In genomic region chr10:95246582-95247051, GRCh38 we compare ENCODE assay signal across 8 cellular contexts. TPM values are rescaled to one million over a fixed set of nuclear protein-coding genes. Genes with fewer than 3 reads are reported as not detected.
DNase-seq lines count a peak whose midpoint lies in the region; ATAC-seq, FAIRE-seq and TF ChIP-seq lines count a peak whose summit lies in the region.

No MANE protein-coding gene starts in this region.

- CTCF ChIA-PET in A549 (lab: Yijun Ruan, JAX) = interaction anchor here (0.7 to 18.4 kb wide), 37 partner anchors 10 to 632 kb away, joined by 3 to 637 read pairs (median 6); partner anchors contain the start of gene PDLIM1

- no peak overlapping the region for H2AFZ ChIP-seq in hepatocyte

- TF ChIP-seq CTCF in A549 (IDR thresholded peaks at IDR 0.05) = peak; percentile 92
- TF ChIP-seq CTCF in GM12864 (IDR thresholded peaks at IDR 0.05; ENCODE audit: low read depth, low read length, missing control alignments) = peak; percentile 84
- TF ChIP-seq CTCF in hepatocyte (IDR thresholded peaks at IDR 0.05; ENCODE audit: poor library complexity) = peak; percentile 71

- no peaks in the 10 kb centered on the region for H3K27me3 ChIP-seq in adipocyte (replicated peaks; ENCODE audit: control insufficient read depth, insufficient read depth, low read length)
- no peaks in the 10 kb centered on the region for H3K27me3 ChIP-seq in hepatocyte

- H3K27ac ChIP-seq in A549 (peak overlapping the region; percentile 20 to 33; a peak in 4 of 6 replicates), hepatocyte (peak overlapping the region; percentile 36)

- H3K79me2 ChIP-seq in hepatocyte = peaks cover 14% of the 10 kb centered on the region

- H3K4me2 ChIP-seq in A549 = 0 out of 3 replicates have a peak overlapping the region, but pooled peaks have one; percentile 7
- H3K4me2 ChIP-seq in hepatocyte = no peak overlapping the region

- FAIRE-seq in A549 (lab: Jason Lieb, UNC) = no peak

- H3K36me3 ChIP-seq in adipocyte (ENCODE audit: control insufficient read depth, insufficient read depth, low read length, severe bottlenecking) = peaks cover 24% of the 10 kb centered on the region
- no peaks in the 10 kb centered on the region for H3K36me3 ChIP-seq in hepatocyte (replicated peaks; ENCODE audit: insufficient read depth, low read depth)

- ATAC-seq in A549 (peak; percentile 66 to 82), HG03442 (IDR thresholded peaks at IDR 0.05; ENCODE audit: unreplicated experiment) (no peak)

- no peak for TF ChIP-seq POLR2A in A549 (IDR thresholded peaks at IDR 0.05; ENCODE audit: low read length)

- peak; percentile 48 to 80 for DNase-seq in A549 (ENCODE audit: low read depth in 1 of 2, low spot score in 1 of 2)
- DNase-seq in GM12864 (ENCODE audit: low read depth) = peak; percentile 57
- DNase-seq in KG1 (lab: John Stamatoyannopoulos, UW) = peak; percentile 36
- DNase-seq in SKM-1 treated with dmso at 0.1 percent for 144 hours (lab: John Stamatoyannopoulos, UW; ENCODE audit: unreplicated experiment) = peak; percentile 44
- peak; percentile 92 for DNase-seq in adipocyte (ENCODE audit: low read depth)
- peak; percentile 91 for DNase-seq in hepatocyte (ENCODE audit: low spot score)
- DNase-seq in stimulated activated CD4-positive, alpha-beta T cell treated with anti-CD3 and anti-CD28 coated beads, Interleukin-12 subunit alpha, Interleukin-12 subunit beta, amount 100 ng/mL, for 24 hours (ENCODE audit: low read depth in 2 of 2) = peak; percentile 22 to 65

- peak; percentile 94 to 96 for TF ChIP-seq RAD21 in A549 (conservative IDR thresholded peaks at IDR 0.05 in 1 of 2, IDR thresholded peaks at IDR 0.05 in 1 of 2)

- no peaks in the 10 kb centered on the region for H3K9me2 ChIP-seq in hepatocyte (replicated peaks; ENCODE audit: insufficient read depth)

- TF ChIP-seq EP300 in A549 (IDR thresholded peaks at IDR 0.05) = no peak

- H3K4me1 ChIP-seq in A549 (peaks cover 28% of the 10 kb centered on the region), adipocyte (ENCODE audit: control insufficient read depth, insufficient read depth, low read length) (peaks cover 24% of the 10 kb centered on the region), hepatocyte (ENCODE audit: insufficient read depth) (peaks cover 14% of the 10 kb centered on the region)

- 14% methylated on average over 1 of the region's 1 CpG for WGBS in A549 (ENCODE audit: missing lambda C conversion rate)
- 8% methylated on average over 1 of the region's 1 CpG for WGBS in hepatocyte (ENCODE audit: low lambda C conversion rate, missing lambda C conversion rate)

- POLR2A ChIA-PET in A549 (lab: Yijun Ruan, JAX) = interaction anchor here (1.5 kb wide), 1 partner anchor 43 kb away, joined by 4 read pairs; no protein-coding TSS in a partner anchor

- peak overlapping the region; percentile 56 for H3K9ac ChIP-seq in adipocyte (ENCODE audit: low read length)

- no peaks in the 10 kb centered on the region for H4K20me1 ChIP-seq in hepatocyte (ENCODE audit: insufficient read depth, poor library complexity, severe bottlenecking)

- H3K9me3 ChIP-seq in A549 (no peaks in the 10 kb centered on the region), adipocyte (ENCODE audit: control insufficient read depth, low read length) (no peaks in the 10 kb centered on the region), hepatocyte (ENCODE audit: low read depth) (no peaks in the 10 kb centered on the region)

- no peak overlapping the region for H3K4me3 ChIP-seq in A549
- H3K4me3 ChIP-seq in GM12864 (ENCODE audit: low read depth, low read length) = no peak overlapping the region
- H3K4me3 ChIP-seq in adipocyte (ENCODE audit: low read length) = no peak overlapping the region
- no peak overlapping the region for H3K4me3 ChIP-seq in hepatocyte

TF ChIP-seq in A549, 52 proteins besides CTCF, POLR2A, EP300 and RAD21:
- TF ChIP-seq SMC3 (IDR thresholded peaks at IDR 0.05) (peak; percentile 97), USF2 (IDR thresholded peaks at IDR 0.05) (no peak)

RNA-seq across cellular contexts. Expression of gene PDLIM1, which starts 44.2 kb away (rescaled TPM):
- polyA plus RNA-seq in A549 (2011; rRNA removed) = 92.5 and 132 TPM in 2 replicates
- polyA plus RNA-seq in A549 (2012; cell fraction: cytosol; rRNA removed) = 101 and 102 TPM in 2 replicates
- 58.7 and 96.7 TPM in 2 replicates for polyA plus RNA-seq in A549 (2012; cell fraction: nucleus; rRNA removed)
- polyA plus RNA-seq in A549 (2017; fragmentation: RNase III; extraction: RNeasy Plus Mini Kit Qiagen cat#74134 plus additional on column Dnase treatment) = 123 to 147 TPM (median 128 TPM) in 3 replicates
- polyA minus RNA-seq in A549 (2011; rRNA and poly(A)+ RNA removed) = 119 and 120 TPM in 2 replicates
- total RNA-seq in hepatocyte = 58.2 and 61.0 TPM in 2 replicates
- 176 TPM in 2 replicates for polyA plus RNA-seq in hepatocyte

RNA-seq across cellular contexts. Expression of gene ACSM6, which starts 52.6 kb away (rescaled TPM):
- polyA plus RNA-seq in A549 (2011; rRNA removed) (not detected in 2 replicates), A549 (2017; fragmentation: RNase III; extraction: RNeasy Plus Mini Kit Qiagen cat#74134 plus additional on column Dnase treatment) (not detected in 3 replicates), hepatocyte (0.10 TPM in 1 of 2 replicates, not detected in the other)
- polyA plus RNA-seq in A549 (2012; cell fraction: cytosol; rRNA removed) = not detected in 2 replicates
- not detected in 2 replicates for polyA plus RNA-seq in A549 (2012; cell fraction: nucleus; rRNA removed)
- not detected in 2 replicates for polyA minus RNA-seq in A549 (2011; rRNA and poly(A)+ RNA removed)
- total RNA-seq in hepatocyte = not detected in 2 replicates

Comparison
In these comparisons a context has a peak if more than half of its experiments do, and no peak if none do; other contexts are left out.
1. DNase-seq: peak in every context shown above with its lines; median percentile 92 in adipocyte; 91 in hepatocyte; 64 in A549; 57 in GM12864; 44 in SKM-1 treated with dmso at 0.1 percent for 144 hours; 44 in stimulated activated CD4-positive, alpha-beta T cell treated with anti-CD3 and anti-CD28 coated beads, Interleukin-12 subunit alpha, Interleukin-12 subunit beta, amount 100 ng/mL, for 24 hours; 36 in KG1.